In genomic region chr1:30655672-30656071, GRCh38 we compare ENCODE assay signal across 14 cellular contexts.
DNase-seq lines count a peak whose midpoint lies in the region; ATAC-seq, FAIRE-seq and TF ChIP-seq lines count a peak whose summit lies in the region.
"Had no signal": no experiment of that assay in that cellular context is flagged by ENCODE, and none has a peak within 500 bp of the region (broad histone marks: within the 10 kb centered on the region; RNA-seq: fewer than 3 reads in every experiment).

No MANE protein-coding gene starts in this region.

- no peak overlapping the region for H3K9ac ChIP-seq in neural progenitor cell
- H3K9ac ChIP-seq: BLaER1 had no signal

- H3K27me3 Mint-ChIP-seq in activated CD8-positive, alpha-beta memory T cell treated with anti-CD3 and anti-CD28 coated beads, Interleukin-2, amount 10 ng/mL, durations not matched to agents 7 days and 5 days = peaks cover 2% of the 10 kb centered on the region
- H3K27me3 Mint-ChIP-seq in neural progenitor cell (ENCODE audit: insufficient read depth, low read depth) = peaks cover 9% of the 10 kb centered on the region

- no peaks in the 10 kb centered on the region for H3F3A ChIP-seq in neural progenitor cell (ENCODE audit: low read depth)

- peak overlapping the region; percentile 32 for H3K27ac Mint-ChIP-seq in activated CD8-positive, alpha-beta memory T cell treated with anti-CD3 and anti-CD28 coated beads, Interleukin-2, amount 10 ng/mL, durations not matched to agents 7 days and 5 days
- H3K27ac Mint-ChIP-seq in neural progenitor cell = no peak overlapping the region
- peak overlapping the region; percentile 74 for H3K27ac Mint-ChIP-seq in stimulated activated effector memory CD8-positive, alpha-beta T cell treated with anti-CD3 and anti-CD28 coated beads, Interleukin-12 subunit alpha, Interleukin-12 subunit beta, amount 100 ng/mL, for 72 hours
- H3K27ac Mint-ChIP-seq: CD8-positive, alpha-beta memory T cell had no signal

- FAIRE-seq in bronchial epithelial cell (lab: Jason Lieb, UNC) (peak; percentile 88), D721Med (lab: Jason Lieb, UNC) (no peak)

- H3K36me3 ChIP-seq in bronchial epithelial cell (ENCODE audit: control insufficient read depth, insufficient read depth, low read length) (no peaks in the 10 kb centered on the region), neural progenitor cell (no peaks in the 10 kb centered on the region)
- H3K36me3 ChIP-seq: BLaER1 had no signal

- H3K27ac ChIP-seq in neural progenitor cell = no peak overlapping the region
- H3K27ac ChIP-seq: BLaER1 had no signal

- no peaks in the 10 kb centered on the region for H4K20me1 ChIP-seq in neural progenitor cell (ENCODE audit: low read depth)
- H4K20me1 ChIP-seq: BLaER1 had no signal

- ATAC-seq in activated CD8-positive, alpha-beta memory T cell treated with anti-CD3 and anti-CD28 coated beads, Interleukin-2, amount 10 ng/mL, durations not matched to agents 7 days and 5 days = no peak
- no peak for ATAC-seq in stimulated activated effector memory CD8-positive, alpha-beta T cell treated with anti-CD3 and anti-CD28 coated beads, Interleukin-12 subunit alpha, Interleukin-12 subunit beta, amount 100 ng/mL, for 72 hours

- CTCF ChIA-PET in activated CD8-positive, alpha-beta memory T cell treated with anti-CD3 and anti-CD28 coated beads, Interleukin-2, amount 10 ng/mL, durations not matched to agents 7 days and 5 days (lab: Charles Lee) = no interaction called here

- no peak overlapping the region for H2AFZ ChIP-seq in neural progenitor cell (replicated peaks)

- H3K4me3 ChIP-seq in bronchial epithelial cell (ENCODE audit: low read depth, low read length) (no peak overlapping the region), neural progenitor cell (no peak overlapping the region)
- H3K4me3 ChIP-seq: BLaER1 had no signal

- H3K4me3 Mint-ChIP-seq in activated CD8-positive, alpha-beta memory T cell treated with anti-CD3 and anti-CD28 coated beads, Interleukin-2, amount 10 ng/mL, durations not matched to agents 7 days and 5 days = no peak overlapping the region
- H3K4me3 Mint-ChIP-seq in neural progenitor cell = peak overlapping the region; percentile 35
- H3K4me3 Mint-ChIP-seq in stimulated activated effector memory CD8-positive, alpha-beta T cell treated with anti-CD3 and anti-CD28 coated beads, Interleukin-12 subunit alpha, Interleukin-12 subunit beta, amount 100 ng/mL, for 72 hours = no peak overlapping the region
- H3K4me3 Mint-ChIP-seq: CD8-positive, alpha-beta memory T cell had no signal

- no peak for TF ChIP-seq CTCF in bronchial epithelial cell (IDR thresholded peaks at IDR 0.05; ENCODE audit: insufficient read depth, low read length, severe bottlenecking)
- TF ChIP-seq CTCF in neural progenitor cell (IDR thresholded peaks at IDR 0.05) = no peak
- TF ChIP-seq CTCF in D721Med (IDR thresholded peaks at IDR 0.05; ENCODE audit: insufficient read depth, missing control alignments) = no peak

- H3K27me3 ChIP-seq in bronchial epithelial cell (ENCODE audit: control insufficient read depth, insufficient read depth, low read length) (no peaks in the 10 kb centered on the region), neural progenitor cell (no peaks in the 10 kb centered on the region)

- H3K79me2 ChIP-seq in neural progenitor cell (ENCODE audit: low read depth) = no peaks in the 10 kb centered on the region

- peaks cover 2% of the 10 kb centered on the region for H3K36me3 Mint-ChIP-seq in activated CD8-positive, alpha-beta memory T cell treated with anti-CD3 and anti-CD28 coated beads, Interleukin-2, amount 10 ng/mL, durations not matched to agents 7 days and 5 days
- H3K36me3 Mint-ChIP-seq in neural progenitor cell = no peaks in the 10 kb centered on the region
- peaks cover 22% of the 10 kb centered on the region for H3K36me3 Mint-ChIP-seq in stimulated activated effector memory CD8-positive, alpha-beta T cell treated with anti-CD3 and anti-CD28 coated beads, Interleukin-12 subunit alpha, Interleukin-12 subunit beta, amount 100 ng/mL, for 72 hours

- H3K4me2 ChIP-seq in neural progenitor cell = no peak overlapping the region
- H3K4me2 ChIP-seq: BLaER1 had no signal

- H3K4me1 ChIP-seq in neural progenitor cell = peaks cover 9% of the 10 kb centered on the region
- H3K4me1 ChIP-seq: Caco-2 had no signal

- H3K4me1 Mint-ChIP-seq in activated CD8-positive, alpha-beta memory T cell treated with anti-CD3 and anti-CD28 coated beads, Interleukin-2, amount 10 ng/mL, durations not matched to agents 7 days and 5 days = no peaks in the 10 kb centered on the region
- peaks cover 13% of the 10 kb centered on the region for H3K4me1 Mint-ChIP-seq in neural progenitor cell
- H3K4me1 Mint-ChIP-seq in stimulated activated effector memory CD8-positive, alpha-beta T cell treated with anti-CD3 and anti-CD28 coated beads, Interleukin-12 subunit alpha, Interleukin-12 subunit beta, amount 100 ng/mL, for 72 hours = peaks cover 5% of the 10 kb centered on the region

- DNase-seq in activated CD8-positive, alpha-beta memory T cell treated with anti-CD3 and anti-CD28 coated beads, Interleukin-2, amount 10 ng/mL, durations not matched to agents 7 days and 5 days = no peak
- DNase-seq in activated CD8-positive, alpha-beta memory T cell treated with anti-CD3 and anti-CD28 coated beads for 24 hours = no peak
- DNase-seq in bronchial epithelial cell (ENCODE audit: low read depth) (no peak), neural progenitor cell (ENCODE audit: low spot score) (no peak), GF-D8 (lab: John Stamatoyannopoulos, UW) (no peak), D721Med (ENCODE audit: insufficient read length, low spot score) (no peak)
- no peak for DNase-seq in stimulated activated effector memory CD8-positive, alpha-beta T cell treated with anti-CD3 and anti-CD28 coated beads, Interleukin-12 subunit alpha, Interleukin-12 subunit beta, amount 100 ng/mL, for 72 hours (ENCODE audit: low spot score in 2 of 2)
- DNase-seq in activated T-cell treated with anti-CD3 and anti-CD28 coated beads, Interleukin-2, amount 50 U/mL, for 1 hour = no peak
- DNase-seq: 8988T; AML-193; Caco-2; CD8-positive, alpha-beta memory T cell; DMS53 had no signal

- no peaks in the 10 kb centered on the region for H3K9me3 ChIP-seq in neural progenitor cell (ENCODE audit: low read depth)
- H3K9me3 ChIP-seq: BLaER1, Caco-2 had no signal

- no peaks in the 10 kb centered on the region for H3K9me3 Mint-ChIP-seq in activated CD8-positive, alpha-beta memory T cell treated with anti-CD3 and anti-CD28 coated beads, Interleukin-2, amount 10 ng/mL, durations not matched to agents 7 days and 5 days (ENCODE audit: low read depth)
- peaks cover 10% of the 10 kb centered on the region for H3K9me3 Mint-ChIP-seq in neural progenitor cell
- no peaks in the 10 kb centered on the region for H3K9me3 Mint-ChIP-seq in stimulated activated effector memory CD8-positive, alpha-beta T cell treated with anti-CD3 and anti-CD28 coated beads, Interleukin-12 subunit alpha, Interleukin-12 subunit beta, amount 100 ng/mL, for 72 hours
